Comparison of ENCODE assay signal across 26 cellular contexts in genomic region chr2:164852086-164852485, GRCh38.
"Had no signal": no experiment of that assay in that cellular context is flagged by ENCODE, and none has a peak within 500 bp of the region (broad histone marks: within the 10 kb centered on the region; RNA-seq: fewer than 3 reads in every experiment).

No MANE protein-coding gene starts in this region.

- DNase-seq: stimulated activated CD4-positive, alpha-beta T cell treated with anti-CD3 and anti-CD28 coated beads, Interleukin-2, amount 100 ng/mL, for 48 hours; stimulated activated CD4-positive, alpha-beta T cell treated with anti-CD3 and anti-CD28 coated beads, Interleukin-4, amount 100 ng/mL, for 1 hour; stimulated activated CD4-positive, alpha-beta T cell treated with anti-CD3 and anti-CD28 coated beads, Interleukin-4, amount 100 ng/mL, for 24 hours; stimulated activated CD4-positive, alpha-beta T cell treated with anti-CD3 and anti-CD28 coated beads, Interleukin-4, amount 100 ng/mL, for 4 hours; stimulated activated CD8-positive, alpha-beta memory T cell treated with anti-CD3 and anti-CD28 coated beads, Interleukin-4, amount 100 ng/mL, for 48 hours; stimulated activated naive B cell treated with anti-CD40 and anti-IgM and Interleukin-4, amounts not matched to agents 10 μg/mL and 1 μg/mL and 100 μg/mL, for 72 hours; stimulated activated naive CD4-positive, alpha-beta T cell; stimulated activated naive CD4-positive, alpha-beta T cell treated with Interleukin-2 at 50 U/mL for 16 hours; stimulated activated naive CD8-positive, alpha-beta T cell treated with anti-CD3 and anti-CD28 coated beads, Interleukin-15, amount 100 ng/mL, for 72 hours; stimulated activated naive CD8-positive, alpha-beta T cell treated with anti-CD3 and anti-CD28 coated beads, Interleukin-15, Interleukin-2, amounts not matched to agents 100 U/mL and 50 U/mL, for 24 hours; stomach; substantia nigra; testis; thyroid gland; tibial artery; transverse colon; upper lobe of left lung; upper lobe of right lung; uterus had no signal

- FAIRE-seq: urothelium cell line had no signal

- ATAC-seq: stimulated activated effector memory CD8-positive, alpha-beta T cell treated with anti-CD3 and anti-CD28 coated beads, Interleukin-12 subunit alpha, Interleukin-12 subunit beta, amount 100 ng/mL, for 72 hours; stimulated activated memory B cell treated with anti-CD40 and anti-IgM and Interleukin-4, amounts not matched to agents 10 μg/mL and 1 μg/mL and 100 μg/mL, for 72 hours; stimulated activated naive B cell treated with anti-CD40 and anti-IgM and Interleukin-4, amounts not matched to agents 10 μg/mL and 1 μg/mL and 100 μg/mL, for 72 hours; stimulated activated naive CD8-positive, alpha-beta T cell treated with anti-CD3 and anti-CD28 coated beads, Interleukin-15, amount 100 ng/mL, for 72 hours; stimulated activated naive CD8-positive, alpha-beta T cell treated with anti-CD3 and anti-CD28 coated beads, Interleukin-15, Interleukin-2, amounts not matched to agents 100 U/mL and 50 U/mL, for 24 hours; upper lobe of right lung had no signal

- H3K9me3 ChIP-seq: stomach, suprapubic skin, testis, thoracic aorta, thyroid gland, tibial artery, tibial nerve, transverse colon, upper lobe of left lung, upper lobe of right lung, uterus, vagina had no signal

- H3K27ac ChIP-seq: stomach, suprapubic skin, testis, thoracic aorta, thyroid gland, tibial artery, tibial nerve, transverse colon, upper lobe of left lung, upper lobe of right lung, uterus, vagina had no signal

- H3K27me3 ChIP-seq: stomach, suprapubic skin, testis, thyroid gland, tibial artery, tibial nerve, transverse colon, upper lobe of left lung, upper lobe of right lung, uterus, vagina had no signal

- H3K4me3 ChIP-seq: stomach, suprapubic skin, testis, thoracic aorta, thyroid gland, tibial artery, tibial nerve, transverse colon, upper lobe of left lung, upper lobe of right lung, uterus, vagina had no signal

- H3K36me3 ChIP-seq: stomach, suprapubic skin, thoracic aorta, thyroid gland, tibial artery, tibial nerve, transverse colon, upper lobe of left lung, upper lobe of right lung, uterus, vagina had no signal

- H3K4me1 ChIP-seq: testis, thyroid gland, tibial artery, transverse colon, upper lobe of right lung, uterus had no signal
